In genomic region chr15:29570931-29571727, GRCh38 we compare ENCODE assay signal across 8 cellular contexts.
DNase-seq lines count a peak whose midpoint lies in the region; ATAC-seq and TF ChIP-seq lines count a peak whose summit lies in the region.

No MANE protein-coding gene starts in this region.

- no peak for TF ChIP-seq CTCF in epithelial cell of esophagus (IDR thresholded peaks at IDR 0.05; ENCODE audit: insufficient read depth, low read depth, low read length, missing control alignments)

- peak; percentile 11 for DNase-seq in NCI-H1436 (lab: John Stamatoyannopoulos, UW)
- no peak for DNase-seq in NCI-H1436 treated with DMSO at 0.1 percent for 48 hours (lab: John Stamatoyannopoulos, UW)
- peak; percentile 46 for DNase-seq in NCI-H526 treated with DMSO at 0.1 percent for 48 hours (lab: John Stamatoyannopoulos, UW)
- peak; percentile 36 for DNase-seq in epithelial cell of esophagus (ENCODE audit: low read depth)
- no peak for DNase-seq in natural killer cell treated with Interleukin-12 subunit alpha and Interleukin-12 subunit beta and Interleukin-15 and Interleukin-18, amount 100 ng/mL, for 72 hours (ENCODE audit: low spot score)
- DNase-seq in NK-92 treated with Interleukin-12 subunit alpha and Interleukin-12 subunit beta, amount 100 ng/mL, for 24 hours (lab: John Stamatoyannopoulos, UW): no peak

- H3K36me3 Mint-ChIP-seq in natural killer cell treated with Interleukin-12 subunit alpha and Interleukin-12 subunit beta and Interleukin-15 and Interleukin-18, amount 100 ng/mL, for 72 hours: peaks cover 6% of the 10 kb centered on the region

- peaks cover 4% of the 10 kb centered on the region in 2 donors for H3K4me1 Mint-ChIP-seq in natural killer cell treated with Interleukin-12 subunit alpha and Interleukin-12 subunit beta and Interleukin-15 and Interleukin-18, amount 100 ng/mL, for 72 hours (ENCODE audit: low read depth in 2 of 2)

- H3K27me3 Mint-ChIP-seq in natural killer cell treated with Interleukin-12 subunit alpha and Interleukin-12 subunit beta and Interleukin-15 and Interleukin-18, amount 100 ng/mL, for 72 hours: peaks cover 58 to 74% of the 10 kb centered on the region in 2 donors

- ATAC-seq in natural killer cell treated with Interleukin-12 subunit alpha and Interleukin-12 subunit beta and Interleukin-15 and Interleukin-18, amount 100 ng/mL, for 72 hours: no peak
- ATAC-seq in HG03520 (IDR thresholded peaks at IDR 0.05; ENCODE audit: unreplicated experiment) (no peak), HG03378 (IDR thresholded peaks at IDR 0.05; ENCODE audit: unreplicated experiment) (no peak)

- no peak overlapping the region for H3K27ac Mint-ChIP-seq in natural killer cell treated with Interleukin-12 subunit alpha and Interleukin-12 subunit beta and Interleukin-15 and Interleukin-18, amount 100 ng/mL, for 72 hours

- peak overlapping the region; percentile 36 for H3K4me3 Mint-ChIP-seq in natural killer cell treated with Interleukin-12 subunit alpha and Interleukin-12 subunit beta and Interleukin-15 and Interleukin-18, amount 100 ng/mL, for 72 hours

- H3K4me3 ChIP-seq in epithelial cell of esophagus (ENCODE audit: low read length): no peak overlapping the region

- H3K9me3 Mint-ChIP-seq in natural killer cell treated with Interleukin-12 subunit alpha and Interleukin-12 subunit beta and Interleukin-15 and Interleukin-18, amount 100 ng/mL, for 72 hours: no peaks in the 10 kb centered on the region

Comparison
In these comparisons a context has a peak if more than half of its experiments do, and no peak if none do; other contexts are left out.
1. DNase-seq: peak in NCI-H1436 (single experiment), NCI-H526 treated with DMSO at 0.1 percent for 48 hours (single experiment) and epithelial cell of esophagus (single experiment); none in NCI-H1436 treated with DMSO at 0.1 percent for 48 hours (single experiment), natural killer cell treated with Interleukin-12 subunit alpha and Interleukin-12 subunit beta and Interleukin-15 and Interleukin-18, amount 100 ng/mL, for 72 hours (single experiment) and NK-92 treated with Interleukin-12 subunit alpha and Interleukin-12 subunit beta, amount 100 ng/mL, for 24 hours (single experiment).